In the genomic region with DNA sequence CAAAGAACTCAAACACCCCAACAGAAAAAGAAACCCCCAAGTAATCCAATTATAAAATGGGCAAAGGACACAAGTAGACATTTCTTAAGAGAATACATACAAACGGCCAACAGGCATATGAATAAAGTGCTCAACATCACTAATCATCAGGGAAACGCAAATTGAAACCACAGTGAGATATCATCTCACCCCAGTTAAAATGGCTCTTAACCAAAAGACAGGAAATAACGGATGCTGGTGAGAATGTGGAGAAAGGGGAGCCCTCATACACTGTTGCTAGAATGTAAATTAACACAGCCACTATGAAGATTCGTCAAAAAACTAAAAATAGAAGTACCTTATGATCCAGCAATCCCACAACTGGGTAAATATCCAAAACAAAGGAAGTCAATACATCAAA, we compare ENCODE assay signal across 1 cellular context.
TF ChIP-seq lines count a peak whose summit lies in the region.

No MANE protein-coding gene starts in this region.

TF ChIP-seq in A549, 52 proteins besides CTCF, POLR2A, EP300 and RAD21 (continued from another document):
- TF ChIP-seq, protein P1, sequence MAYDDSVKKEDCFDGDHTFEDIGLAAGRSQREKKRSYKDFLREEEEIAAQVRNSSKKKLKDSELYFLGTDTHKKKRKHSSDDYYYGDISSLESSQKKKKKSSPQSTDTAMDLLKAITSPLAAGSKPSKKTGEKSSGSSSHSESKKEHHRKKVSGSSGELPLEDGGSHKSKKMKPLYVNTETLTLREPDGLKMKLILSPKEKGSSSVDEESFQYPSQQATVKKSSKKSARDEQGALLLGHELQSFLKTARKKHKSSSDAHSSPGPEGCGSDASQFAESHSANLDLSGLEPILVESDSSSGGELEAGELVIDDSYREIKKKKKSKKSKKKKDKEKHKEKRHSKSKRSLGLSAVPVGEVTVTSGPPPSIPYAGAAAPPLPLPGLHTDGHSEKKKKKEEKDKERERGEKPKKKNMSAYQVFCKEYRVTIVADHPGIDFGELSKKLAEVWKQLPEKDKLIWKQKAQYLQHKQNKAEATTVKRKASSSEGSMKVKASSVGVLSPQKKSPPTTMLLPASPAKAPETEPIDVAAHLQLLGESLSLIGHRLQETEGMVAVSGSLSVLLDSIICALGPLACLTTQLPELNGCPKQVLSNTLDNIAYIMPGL (CRISPR knock-in tag; IDR thresholded peaks at IDR 0.05; ENCODE audit: borderline replicate concordance) = no peak
- TF ChIP-seq NPAS2 (CRISPR knock-in tag; IDR thresholded peaks at IDR 0.05; ENCODE audit: borderline replicate concordance) = no peak
